ENCODE assay signal across 8 cellular contexts in the genomic region with DNA sequence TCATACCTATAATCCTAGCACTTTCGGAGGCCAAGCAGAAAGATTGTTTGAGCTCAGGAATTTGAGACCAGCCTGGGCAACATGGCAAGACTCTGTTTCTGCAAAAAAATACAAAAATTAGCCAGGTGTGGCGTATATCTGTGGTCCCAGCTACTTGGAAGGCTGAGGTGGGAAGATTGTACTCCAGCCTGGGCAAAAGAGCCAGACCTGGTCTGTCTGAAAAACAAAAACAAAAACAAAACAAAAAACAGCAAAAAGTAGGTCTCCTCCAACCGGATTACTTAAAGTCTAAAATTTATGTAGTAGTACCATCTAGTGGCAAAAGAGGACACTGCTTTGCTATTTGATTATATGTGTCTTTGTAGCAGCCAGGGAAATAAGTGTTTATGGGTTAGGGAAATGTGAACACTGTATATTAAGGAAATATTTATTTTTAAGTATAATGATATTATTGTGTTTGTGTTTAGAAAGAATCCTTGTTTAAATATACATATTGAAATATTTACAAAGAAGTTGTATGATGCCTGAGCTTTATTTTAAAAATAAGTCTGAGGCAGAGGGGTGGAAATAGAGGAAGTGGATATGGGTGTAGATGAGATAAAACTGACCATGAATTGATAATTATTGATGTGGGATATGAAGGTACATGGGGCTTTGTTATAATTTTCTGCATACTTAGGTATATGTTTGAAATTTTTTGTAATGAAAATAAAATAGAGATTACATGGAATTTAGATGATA. TPM values are rescaled to one million over a fixed set of nuclear protein-coding genes. Genes with fewer than 3 reads are reported as not detected.
DNase-seq lines count a peak whose midpoint lies in the region; ATAC-seq and TF ChIP-seq lines count a peak whose summit lies in the region.

No MANE protein-coding gene starts in this region.

- POLR2A ChIA-PET in activated CD4-positive, alpha-beta T cell treated with anti-CD3 and anti-CD28 coated beads for 36 hours (lab: Charles Lee) = interaction anchor here (0.6 kb wide), 2 partner anchors 9 to 43 kb away, joined by 3 read pairs; no protein-coding TSS in a partner anchor

- H2AFZ ChIP-seq in Karpas-422 (ENCODE audit: low read length) = no peak overlapping the region

- H4K20me1 ChIP-seq in Karpas-422 (ENCODE audit: insufficient read depth, low read depth, low read length) = no peaks in the 10 kb centered on the region

- H3K27ac Mint-ChIP-seq in activated CD4-positive, alpha-beta T cell treated with anti-CD3 and anti-CD28 coated beads for 36 hours = peak overlapping the region; percentile 51
- peak overlapping the region; percentile 59 for H3K27ac Mint-ChIP-seq in endodermal cell

- DNase-seq in activated CD4-positive, alpha-beta T cell treated with anti-CD3 and anti-CD28 coated beads for 36 hours = no peak
- no peak for DNase-seq in activated CD4-positive, alpha-beta T cell treated with anti-CD3 and anti-CD28 coated beads for 4 hours
- DNase-seq in Karpas-422 (peak; percentile 88), SHP77 treated with DMSO at 0.1 percent for 48 hours (lab: John Stamatoyannopoulos, UW) (peak; percentile 41), endodermal cell (peak; percentile 52), mucosa of descending colon (peak in 1 of 3 donors; percentile 23), OCI-M2 (lab: John Stamatoyannopoulos, UW; ENCODE audit: unreplicated experiment) (no peak)

- H3K9me3 Mint-ChIP-seq in activated CD4-positive, alpha-beta T cell treated with anti-CD3 and anti-CD28 coated beads for 36 hours (ENCODE audit: low read depth) = no peaks in the 10 kb centered on the region
- no peaks in the 10 kb centered on the region for H3K9me3 Mint-ChIP-seq in endodermal cell

- peaks cover 57% of the 10 kb centered on the region for H3K36me3 ChIP-seq in Karpas-422 (ENCODE audit: insufficient read depth, low read length)
- peaks cover 77% of the 10 kb centered on the region for H3K36me3 ChIP-seq in endodermal cell (ENCODE audit: control insufficient read depth, insufficient read depth, low read length)
- no peaks in the 10 kb centered on the region for H3K36me3 ChIP-seq in mucosa of descending colon (ENCODE audit: low read depth)

- intact Hi-C loops in activated CD4-positive, alpha-beta T cell treated with anti-CD3 and anti-CD28 coated beads for 36 hours (cut with DNase I, micrococcal nuclease) = loop anchor here (1.0 to 10.0 kb wide), 5 partner anchors 66 to 583 kb away; no protein-coding TSS in a partner anchor
- intact Hi-C loops in mucosa of descending colon (cut with DNase I, micrococcal nuclease) = loop anchor here (2.0 to 5.0 kb wide), 2 partner anchors 205 to 207 kb away; no protein-coding TSS in a partner anchor

- H3K27me3 ChIP-seq in Karpas-422 (ENCODE audit: low read length) (no peaks in the 10 kb centered on the region), endodermal cell (ENCODE audit: control insufficient read depth, insufficient read depth, low read length, poor library complexity, severe bottlenecking) (no peaks in the 10 kb centered on the region)

- H3K9ac ChIP-seq in Karpas-422 (ENCODE audit: low read length) = no peak overlapping the region
- H3K9ac ChIP-seq in endodermal cell (ENCODE audit: extremely low read depth, low read length, poor library complexity, severe bottlenecking) = no peak overlapping the region

- no peak overlapping the region for H3K4me3 Mint-ChIP-seq in activated CD4-positive, alpha-beta T cell treated with anti-CD3 and anti-CD28 coated beads for 36 hours
- H3K4me3 Mint-ChIP-seq in endodermal cell = no peak overlapping the region

- no peaks in the 10 kb centered on the region for H3K9me2 ChIP-seq in Karpas-422 (replicated peaks; ENCODE audit: insufficient read depth, low read length)

- peaks cover 53% of the 10 kb centered on the region for H3K4me1 ChIP-seq in Karpas-422 (ENCODE audit: low read length)
- H3K4me1 ChIP-seq in endodermal cell (ENCODE audit: control insufficient read depth, insufficient read depth, low read length) = peaks cover 4% of the 10 kb centered on the region
- H3K4me1 ChIP-seq in mucosa of descending colon (ENCODE audit: low read depth) = no peaks in the 10 kb centered on the region

- H3K4me3 ChIP-seq in Karpas-422 (ENCODE audit: low read length) (no peak overlapping the region), endodermal cell (ENCODE audit: low read length) (no peak overlapping the region), mucosa of descending colon (no peak overlapping the region)

- WGBS in endodermal cell (ENCODE audit: insufficient coverage in 1 of 2, insufficient read length in 1 of 2), 2 experiments = 75 to 95% methylated on average over 2 to 3 of the region's 3 CpGs

- no peaks in the 10 kb centered on the region for H3K27me3 Mint-ChIP-seq in activated CD4-positive, alpha-beta T cell treated with anti-CD3 and anti-CD28 coated beads for 36 hours
- no peaks in the 10 kb centered on the region for H3K27me3 Mint-ChIP-seq in endodermal cell (ENCODE audit: insufficient read depth)

- H3K79me2 ChIP-seq in Karpas-422 (ENCODE audit: low read length) = peaks cover 95% of the 10 kb centered on the region

- H3K9me3 ChIP-seq in Karpas-422 (ENCODE audit: low read length) (no peaks in the 10 kb centered on the region), endodermal cell (ENCODE audit: control insufficient read depth, low read length) (peaks cover 29% of the 10 kb centered on the region), mucosa of descending colon (no peaks in the 10 kb centered on the region)

- CTCF ChIA-PET in activated CD4-positive, alpha-beta T cell treated with anti-CD3 and anti-CD28 coated beads for 36 hours (lab: Charles Lee) = interaction anchor here (0.6 to 4.9 kb wide), 38 partner anchors 9 to 582 kb away, joined by 3 to 93 read pairs (median 4); partner anchors contain the start of gene APC

- H3K36me3 Mint-ChIP-seq in activated CD4-positive, alpha-beta T cell treated with anti-CD3 and anti-CD28 coated beads for 36 hours (ENCODE audit: low read depth) = peaks cover 11% of the 10 kb centered on the region
- peaks cover 50% of the 10 kb centered on the region for H3K36me3 Mint-ChIP-seq in endodermal cell (ENCODE audit: low read depth)

- peak overlapping the region; percentile 12 for H3K4me2 ChIP-seq in Karpas-422 (ENCODE audit: low read depth, low read length, poor library complexity, severe bottlenecking)

- TF ChIP-seq CTCF in endodermal cell (conservative IDR thresholded peaks at IDR 0.05) (peak; percentile 88), mucosa of descending colon (IDR thresholded peaks at IDR 0.05) (peak; percentile 56)

- H3K27ac ChIP-seq in Karpas-422 (ENCODE audit: low read length) (peak overlapping the region; percentile 87), endodermal cell (ENCODE audit: low read depth, low read length) (no peak overlapping the region)

- peak; percentile 74 for ATAC-seq in activated CD4-positive, alpha-beta T cell treated with anti-CD3 and anti-CD28 coated beads for 36 hours
- peak; percentile 87 for ATAC-seq in GM21825 (IDR thresholded peaks at IDR 0.05; ENCODE audit: unreplicated experiment)
- peak; percentile 78 for ATAC-seq in mucosa of descending colon

- peaks cover 2% of the 10 kb centered on the region for H3K4me1 Mint-ChIP-seq in activated CD4-positive, alpha-beta T cell treated with anti-CD3 and anti-CD28 coated beads for 36 hours
- peaks cover 8% of the 10 kb centered on the region for H3K4me1 Mint-ChIP-seq in endodermal cell

RNA-seq across cellular contexts. Expression of gene APC, which starts 20.0 kb away (rescaled TPM):
- 10 to 100 TPM; 20.1 to 22.3 TPM for total RNA-seq in activated CD4-positive, alpha-beta T cell treated with anti-CD3 and anti-CD28 coated beads for 36 hours
- total RNA-seq in Karpas-422 (2014; rRNA removed; shearing (Covaris generic); ENCODE audit: low replicate concordance) = 76.8 and 103 TPM in 2 replicates
- total RNA-seq in endodermal cell (10 to 100 TPM; 66.3 to 87.6 TPM), mucosa of descending colon (10 to 100 TPM; 42.7 to 62.8 (median 43.5) TPM)
- polyA plus RNA-seq in endodermal cell (2013, experiment 1 of 2) = 26.3 TPM
- 33.6 TPM for polyA plus RNA-seq in endodermal cell (2013, experiment 2 of 2)

Comparison
In these comparisons a context has a peak if more than half of its experiments do, and no peak if none do; other contexts are left out.
1. DNase-seq: peak in Karpas-422 (single experiment), SHP77 treated with DMSO at 0.1 percent for 48 hours (single experiment) and endodermal cell (single experiment); none in activated CD4-positive, alpha-beta T cell treated with anti-CD3 and anti-CD28 coated beads for 36 hours (single experiment), activated CD4-positive, alpha-beta T cell treated with anti-CD3 and anti-CD28 coated beads for 4 hours (0 of 2) and OCI-M2 (single experiment).
2. Peak in every context shown above with its lines, with median percentiles within 50 percentile points of each other: ATAC-seq.